In the genomic region with DNA sequence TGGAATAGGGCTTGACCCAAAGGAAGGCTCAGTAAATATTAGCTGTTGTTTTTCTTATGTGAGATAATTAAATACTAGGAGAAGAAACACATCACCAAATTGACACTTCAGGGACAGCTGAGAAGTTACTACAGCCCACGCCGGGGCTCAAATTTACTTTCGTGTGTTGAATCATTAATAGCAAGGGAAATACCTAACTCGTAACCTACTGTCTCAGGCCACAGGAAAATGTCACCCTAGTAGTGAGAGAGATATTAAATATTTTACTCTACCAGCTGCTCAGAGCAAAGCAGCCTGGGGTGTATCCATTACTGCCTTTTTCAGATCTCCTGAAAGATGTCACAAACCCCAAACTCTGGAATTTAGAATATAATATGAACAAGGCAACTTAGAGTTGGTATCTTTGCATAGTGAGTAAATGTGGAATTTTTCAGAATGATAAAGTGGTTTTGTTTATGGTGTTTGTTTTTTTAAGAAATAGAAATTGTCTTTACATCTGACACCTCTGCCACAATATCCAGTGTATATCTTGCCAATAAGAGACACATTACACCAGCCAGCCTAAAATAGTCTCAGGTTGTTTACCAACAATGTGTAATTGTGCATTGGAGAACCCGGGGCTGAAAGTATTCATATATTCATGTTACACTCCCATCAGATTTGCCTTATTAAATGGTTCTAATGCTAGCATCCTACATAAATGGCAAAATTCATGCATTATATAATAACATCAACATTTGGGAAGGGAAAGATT, we compare ENCODE assay signal across 10 cellular contexts.
DNase-seq lines count a peak whose midpoint lies in the region; ATAC-seq lines count a peak whose summit lies in the region.
"Had no signal": no experiment of that assay in that cellular context is flagged by ENCODE, and none has a peak within 500 bp of the region (broad histone marks: within the 10 kb centered on the region; RNA-seq: fewer than 3 reads in every experiment).

No MANE protein-coding gene starts in this region.

- no peaks in the 10 kb centered on the region for H3K9me3 ChIP-seq in mucosa of stomach (ENCODE audit: control insufficient read depth, low read length)
- H3K9me3 ChIP-seq: right atrium auricular region had no signal

- no peak for DNase-seq in stimulated activated CD4-positive, alpha-beta T cell treated with anti-CD3 and anti-CD28 coated beads, Interleukin-15, amount 100 ng/mL, for 24 hours
- no peak for DNase-seq in NCI-H2171 (lab: John Stamatoyannopoulos, UW)
- DNase-seq in middle frontal gyrus (ENCODE audit: extremely low spot score, low spot score): no peak
- no peak for DNase-seq in activated gamma-delta T cell (lab: John Stamatoyannopoulos, UW)
- DNase-seq: MM.1S had no signal

- no peaks in the 10 kb centered on the region for H3K27me3 ChIP-seq in mucosa of stomach (ENCODE audit: control insufficient read depth, insufficient read depth, low read length)
- H3K27me3 ChIP-seq: right atrium auricular region had no signal

- H3K4me3 ChIP-seq in mucosa of stomach (ENCODE audit: low read length): no peak overlapping the region
- H3K4me3 ChIP-seq: right atrium auricular region had no signal

- H3K36me3 ChIP-seq in mucosa of stomach (ENCODE audit: control insufficient read depth, insufficient read depth, low read length): peaks cover 5% of the 10 kb centered on the region
- H3K36me3 ChIP-seq: right atrium auricular region had no signal

- ATAC-seq in GM18867 (IDR thresholded peaks at IDR 0.05; ENCODE audit: unreplicated experiment) (peak; percentile 87), GM21576 (IDR thresholded peaks at IDR 0.05; ENCODE audit: unreplicated experiment) (peak; percentile 88), HG03139 (IDR thresholded peaks at IDR 0.05; ENCODE audit: unreplicated experiment) (peak; percentile 86)

- H3K4me1 ChIP-seq in mucosa of stomach (ENCODE audit: control insufficient read depth, insufficient read depth, low read length): peaks cover 47% of the 10 kb centered on the region
- H3K4me1 ChIP-seq: right atrium auricular region had no signal

- peak overlapping the region; percentile 28 for H3K9ac ChIP-seq in mucosa of stomach (ENCODE audit: low read length)
